Comparison of ENCODE assay signal across 1 cellular context in the genomic region with DNA sequence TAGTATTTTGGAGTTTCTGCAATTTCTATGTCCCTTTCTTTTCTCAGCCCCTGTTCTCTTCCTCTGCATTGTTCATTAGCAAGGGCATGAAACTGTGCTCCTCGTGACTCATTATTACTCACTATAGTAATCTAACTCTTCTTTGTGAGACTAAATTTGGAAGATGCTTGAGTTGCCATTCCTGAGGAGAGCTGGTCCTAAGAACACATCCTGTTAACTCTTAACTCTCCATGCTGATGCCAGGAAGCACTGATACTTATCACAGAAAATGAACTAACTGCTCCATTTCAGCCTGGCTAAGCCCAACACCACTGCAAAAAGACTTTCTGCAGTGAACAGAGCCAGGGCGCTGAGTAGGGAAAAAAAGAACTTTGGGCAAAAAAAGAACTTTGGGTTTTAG.
TF ChIP-seq lines count a peak whose summit lies in the region.

No MANE protein-coding gene starts in this region.

TF ChIP-seq in GM12878, 131 proteins besides CTCF, POLR2A, EP300 and RAD21 (continued from another document):
- no peak for TF ChIP-seq FOXK2 (IDR thresholded peaks at IDR 0.05)
- TF ChIP-seq, protein P1, sequence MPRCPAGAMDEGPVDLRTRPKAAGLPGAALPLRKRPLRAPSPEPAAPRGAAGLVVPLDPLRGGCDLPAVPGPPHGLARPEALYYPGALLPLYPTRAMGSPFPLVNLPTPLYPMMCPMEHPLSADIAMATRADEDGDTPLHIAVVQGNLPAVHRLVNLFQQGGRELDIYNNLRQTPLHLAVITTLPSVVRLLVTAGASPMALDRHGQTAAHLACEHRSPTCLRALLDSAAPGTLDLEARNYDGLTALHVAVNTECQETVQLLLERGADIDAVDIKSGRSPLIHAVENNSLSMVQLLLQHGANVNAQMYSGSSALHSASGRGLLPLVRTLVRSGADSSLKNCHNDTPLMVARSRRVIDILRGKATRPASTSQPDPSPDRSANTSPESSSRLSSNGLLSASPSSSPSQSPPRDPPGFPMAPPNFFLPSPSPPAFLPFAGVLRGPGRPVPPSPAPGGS (IDR thresholded peaks at IDR 0.05; ENCODE audit: borderline replicate concordance, insufficient read depth, low read depth, low read length, poor library complexity, severe bottlenecking) = peak; percentile 21
- no peak for TF ChIP-seq BACH1 (IDR thresholded peaks at IDR 0.05; ENCODE audit: borderline replicate concordance)
- no peak for TF ChIP-seq BMI1 (IDR thresholded peaks at IDR 0.05; ENCODE audit: borderline replicate concordance)
- no peak for TF ChIP-seq SPI1 (IDR thresholded peaks at IDR 0.05; ENCODE audit: borderline replicate concordance, insufficient read depth, low read depth, low read length)
